Comparison of ENCODE assay signal across 12 cellular contexts in the genomic region with DNA sequence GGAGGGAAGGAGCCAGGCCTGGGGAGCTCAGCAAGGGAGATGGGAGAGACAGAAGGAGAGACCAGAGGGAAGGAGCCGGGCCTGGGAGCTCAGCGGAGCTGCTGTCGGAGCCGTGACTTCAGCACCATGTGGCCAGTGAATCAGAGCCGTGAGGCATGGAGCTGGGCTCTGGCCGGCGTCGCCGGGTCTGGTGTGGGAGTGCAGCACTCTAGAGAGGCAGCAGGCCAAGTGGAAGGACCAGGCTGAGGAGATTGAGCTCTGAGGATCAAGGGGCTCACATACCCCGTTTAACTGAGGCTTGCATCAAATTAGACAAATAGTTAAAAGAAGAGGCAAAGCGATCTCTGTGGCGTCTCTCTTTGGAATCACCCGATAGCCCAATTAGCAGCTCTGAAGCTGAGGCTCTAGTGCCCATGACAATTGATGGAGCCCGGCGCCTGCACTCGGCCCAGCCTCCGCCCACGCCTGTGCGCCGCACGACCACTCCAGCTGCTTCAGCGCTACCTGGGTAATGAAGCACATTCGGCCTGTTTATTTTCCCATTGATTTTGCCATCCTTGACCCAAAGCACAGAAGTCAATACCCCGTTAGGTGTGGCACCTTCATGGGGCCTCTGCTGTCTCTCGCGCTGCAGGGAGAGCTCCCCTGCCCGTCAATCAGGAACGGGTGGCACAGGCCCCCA.
DNase-seq lines count a peak whose midpoint lies in the region; ATAC-seq and TF ChIP-seq lines count a peak whose summit lies in the region.
"Had no signal": no experiment of that assay in that cellular context is flagged by ENCODE, and none has a peak within 500 bp of the region (broad histone marks: within the 10 kb centered on the region; RNA-seq: fewer than 3 reads in every experiment).

No MANE protein-coding gene starts in this region.

- no peak overlapping the region for H3K14ac ChIP-seq in mesenchymal stem cell (ENCODE audit: low read length in 2 of 2)

- H3K4me3 Mint-ChIP-seq in stimulated activated memory B cell treated with anti-CD40 and anti-IgM and Interleukin-4, amounts not matched to agents 10 μg/mL and 1 μg/mL and 100 μg/mL, for 72 hours = no peak overlapping the region
- no peak overlapping the region for H3K4me3 Mint-ChIP-seq in Caco-2 (ENCODE audit: unreplicated experiment)
- H3K4me3 Mint-ChIP-seq: activated CD8-positive, alpha-beta T cell treated with anti-CD3 and anti-CD28 coated beads for 36 hours; activated naive CD8-positive, alpha-beta T cell treated with anti-CD3 and anti-CD28 coated beads, Interleukin-2, amount 10 ng/mL, durations not matched to agents 7 days and 5 days had no signal

- H2BK15ac ChIP-seq in mesenchymal stem cell (ENCODE audit: low read depth, poor library complexity, severe bottlenecking) = no peak overlapping the region

- peaks cover 66% of the 10 kb centered on the region for H3K36me3 Mint-ChIP-seq in stimulated activated memory B cell treated with anti-CD40 and anti-IgM and Interleukin-4, amounts not matched to agents 10 μg/mL and 1 μg/mL and 100 μg/mL, for 72 hours
- no peaks in the 10 kb centered on the region for H3K36me3 Mint-ChIP-seq in Caco-2 (ENCODE audit: insufficient read depth, unreplicated experiment)

- H3K4me2 ChIP-seq in mesenchymal stem cell (ENCODE audit: low read length, poor library complexity, severe bottlenecking) = no peak overlapping the region

- H3K27ac Mint-ChIP-seq in stimulated activated memory B cell treated with anti-CD40 and anti-IgM and Interleukin-4, amounts not matched to agents 10 μg/mL and 1 μg/mL and 100 μg/mL, for 72 hours = no peak overlapping the region
- H3K27ac Mint-ChIP-seq in Caco-2 (ENCODE audit: unreplicated experiment) = no peak overlapping the region

- H3K27me3 ChIP-seq in right cardiac atrium (ENCODE audit: control insufficient read depth, insufficient read depth) = no peaks in the 10 kb centered on the region
- no peaks in the 10 kb centered on the region for H3K27me3 ChIP-seq in mesenchymal stem cell (ENCODE audit: control insufficient read depth in 1 of 2, insufficient read depth in 1 of 2, low read length in 2 of 2)
- H3K27me3 ChIP-seq in Caco-2 (replicated peaks; ENCODE audit: control insufficient read depth, insufficient read depth, low read length) = no peaks in the 10 kb centered on the region

- H3K18ac ChIP-seq in mesenchymal stem cell (ENCODE audit: low read depth in 1 of 2, low read length in 2 of 2) = no peak overlapping the region

- no peak overlapping the region for H3K27ac ChIP-seq in right cardiac atrium (ENCODE audit: low read length)
- no peak overlapping the region for H3K27ac ChIP-seq in mesenchymal stem cell (ENCODE audit: low read length, poor library complexity, severe bottlenecking)

- peak overlapping the region in 1 of 2 experiments; percentile 10 for H2BK12ac ChIP-seq in mesenchymal stem cell (ENCODE audit: low read length in 2 of 2)

- H4K91ac ChIP-seq in mesenchymal stem cell (ENCODE audit: low read length) = peak overlapping the region; percentile 5

- H3K23ac ChIP-seq in mesenchymal stem cell (ENCODE audit: low read length in 2 of 2) = no peak overlapping the region

- DNase-seq in right cardiac atrium = peak; percentile 73 to 86 (median 79)
- no peak for DNase-seq in left ventricle myocardium superior
- DNase-seq in astrocyte of the hippocampus (ENCODE audit: low read depth, low spot score) = peak; percentile 93
- DNase-seq in mesenchymal stem cell = peak; percentile 84
- no peak for DNase-seq in GOT3 (lab: John Stamatoyannopoulos, UW)
- no peak for DNase-seq in Caco-2
- no peak for DNase-seq in glomerular visceral epithelial cell (ENCODE audit: extremely low spot score)
- DNase-seq: activated CD8-positive, alpha-beta T cell treated with anti-CD3 and anti-CD28 coated beads for 36 hours; activated naive CD8-positive, alpha-beta T cell treated with anti-CD3 and anti-CD28 coated beads, Interleukin-2, amount 10 ng/mL, durations not matched to agents 7 days and 5 days; KBM-7; left colon had no signal

- peak; percentile 54 to 73 for ATAC-seq in right cardiac atrium
- no peak for ATAC-seq in left ventricle myocardium superior
- ATAC-seq in stimulated activated memory B cell treated with anti-CD40 and anti-IgM and Interleukin-4, amounts not matched to agents 10 μg/mL and 1 μg/mL and 100 μg/mL, for 72 hours = no peak
- ATAC-seq: activated CD8-positive, alpha-beta T cell treated with anti-CD3 and anti-CD28 coated beads for 36 hours; left colon had no signal

- no TSS peak for BruUV-seq in Caco-2 (replicated peaks; lab: Mats Ljungman, UMichigan)

- H3K9me3 Mint-ChIP-seq in stimulated activated memory B cell treated with anti-CD40 and anti-IgM and Interleukin-4, amounts not matched to agents 10 μg/mL and 1 μg/mL and 100 μg/mL, for 72 hours = no peaks in the 10 kb centered on the region
- no peaks in the 10 kb centered on the region for H3K9me3 Mint-ChIP-seq in Caco-2 (ENCODE audit: unreplicated experiment)
- H3K9me3 Mint-ChIP-seq: activated CD8-positive, alpha-beta T cell treated with anti-CD3 and anti-CD28 coated beads for 36 hours; activated naive CD8-positive, alpha-beta T cell treated with anti-CD3 and anti-CD28 coated beads, Interleukin-2, amount 10 ng/mL, durations not matched to agents 7 days and 5 days had no signal

- POLR2A ChIA-PET in Caco-2 (lab: Charles Lee) = no interaction called here

- intact Hi-C loops in right cardiac atrium (cut with DNase I) (no loop called here), left ventricle myocardium superior (cut with micrococcal nuclease) (no loop called here), Caco-2 (cut with micrococcal nuclease; ENCODE audit: unreplicated experiment) (no loop called here)

- H3K4me3 ChIP-seq in right cardiac atrium (ENCODE audit: low read length) = no peak overlapping the region
- H3K4me3 ChIP-seq in mesenchymal stem cell (ENCODE audit: insufficient read depth in 1 of 2, low read depth in 1 of 2, low read length in 2 of 2) = no peak overlapping the region
- H3K4me3 ChIP-seq in Caco-2 (ENCODE audit: low read depth, low read length) = no peak overlapping the region

- no peaks in the 10 kb centered on the region for H3K4me1 Mint-ChIP-seq in stimulated activated memory B cell treated with anti-CD40 and anti-IgM and Interleukin-4, amounts not matched to agents 10 μg/mL and 1 μg/mL and 100 μg/mL, for 72 hours
- no peaks in the 10 kb centered on the region for H3K4me1 Mint-ChIP-seq in Caco-2 (ENCODE audit: low read depth, unreplicated experiment)

- H3K79me1 ChIP-seq in mesenchymal stem cell (replicated peaks; ENCODE audit: low read length, poor library complexity, severe bottlenecking) = peaks cover 7% of the 10 kb centered on the region

- no peak overlapping the region for H2BK5ac ChIP-seq in mesenchymal stem cell (ENCODE audit: low read depth, low read length, poor library complexity, severe bottlenecking)

- WGBS in right cardiac atrium = 71% methylated on average over 28 of the region's 28 CpGs
- 74% methylated on average over 28 of the region's 28 CpGs for WGBS in mesenchymal stem cell

- H3K36me3 ChIP-seq in mesenchymal stem cell (ENCODE audit: control insufficient read depth in 1 of 2, insufficient read depth in 2 of 2, low read depth in 1 of 2, low read length in 2 of 2) (peaks cover 6 to 46% of the 10 kb centered on the region in 2 experiments), Caco-2 (ENCODE audit: control insufficient read depth, insufficient read depth, low read length) (no peaks in the 10 kb centered on the region)

- peak overlapping the region in 1 of 2 experiments; percentile 5 for H3K4ac ChIP-seq in mesenchymal stem cell (ENCODE audit: low read depth in 1 of 2, low read length in 2 of 2)

- no peak overlapping the region for H2AK5ac ChIP-seq in mesenchymal stem cell (ENCODE audit: low read length, severe bottlenecking)

- H3K27me3 Mint-ChIP-seq in stimulated activated memory B cell treated with anti-CD40 and anti-IgM and Interleukin-4, amounts not matched to agents 10 μg/mL and 1 μg/mL and 100 μg/mL, for 72 hours = no peaks in the 10 kb centered on the region
- no peaks in the 10 kb centered on the region for H3K27me3 Mint-ChIP-seq in Caco-2 (ENCODE audit: insufficient read depth, unreplicated experiment)
- H3K27me3 Mint-ChIP-seq: activated CD8-positive, alpha-beta T cell treated with anti-CD3 and anti-CD28 coated beads for 36 hours; activated naive CD8-positive, alpha-beta T cell treated with anti-CD3 and anti-CD28 coated beads, Interleukin-2, amount 10 ng/mL, durations not matched to agents 7 days and 5 days had no signal

- H3K9ac ChIP-seq in mesenchymal stem cell (ENCODE audit: low read length) = peak overlapping the region; percentile 84

- no peaks in the 10 kb centered on the region for H3K4me1 ChIP-seq in right cardiac atrium (ENCODE audit: control insufficient read depth, insufficient read depth, low read length)
- H3K4me1 ChIP-seq in mesenchymal stem cell (ENCODE audit: control insufficient read depth, insufficient read depth, low read depth, low read length) = peaks cover 7% of the 10 kb centered on the region
- H3K4me1 ChIP-seq in Caco-2 = no peaks in the 10 kb centered on the region

- no peak overlapping the region for H2AFZ ChIP-seq in mesenchymal stem cell (ENCODE audit: low read depth, low read length)

- H3K9me3 ChIP-seq in right cardiac atrium (ENCODE audit: control insufficient read depth, low read length) = no peaks in the 10 kb centered on the region
- no peaks in the 10 kb centered on the region for H3K9me3 ChIP-seq in mesenchymal stem cell (ENCODE audit: control insufficient read depth, low read length)
- no peaks in the 10 kb centered on the region for H3K9me3 ChIP-seq in Caco-2

- no peak overlapping the region for H2BK120ac ChIP-seq in mesenchymal stem cell (ENCODE audit: low read depth, low read length)

- no peak overlapping the region for H4K8ac ChIP-seq in mesenchymal stem cell (ENCODE audit: low read length)

- TF ChIP-seq CTCF in Caco-2 (IDR thresholded peaks at IDR 0.05; ENCODE audit: insufficient read depth in 1 of 2, low read depth in 1 of 2, low read length in 1 of 2, severe bottlenecking in 1 of 2, unreplicated experiment in 1 of 2) = no peak

- CTCF ChIA-PET in Caco-2 (lab: Charles Lee) = interaction anchor here (0.6 kb wide), 1 partner anchor 42 kb away, joined by 3 read pairs; no protein-coding TSS in a partner anchor

Comparison
In these comparisons a context has a peak if more than half of its experiments do, and no peak if none do; other contexts are left out.
1. ATAC-seq: peak in right cardiac atrium (2 of 2); none in left ventricle myocardium superior (single experiment) and stimulated activated memory B cell treated with anti-CD40 and anti-IgM and Interleukin-4, amounts not matched to agents 10 μg/mL and 1 μg/mL and 100 μg/mL, for 72 hours (single experiment).
2. DNase-seq: peak in right cardiac atrium (3 of 3), astrocyte of the hippocampus (single experiment) and mesenchymal stem cell (single experiment); none in left ventricle myocardium superior (single experiment), GOT3 (single experiment), Caco-2 (0 of 2) and glomerular visceral epithelial cell (single experiment).